Comparison of ENCODE assay signal across 12 cellular contexts in genomic region chr13:110442946-110443632, GRCh38.
DNase-seq lines count a peak whose midpoint lies in the region; ATAC-seq and TF ChIP-seq lines count a peak whose summit lies in the region.
"Had no signal": no experiment of that assay in that cellular context is flagged by ENCODE, and none has a peak within 500 bp of the region (broad histone marks: within the 10 kb centered on the region; RNA-seq: fewer than 3 reads in every experiment).

No MANE protein-coding gene starts in this region.

- intact Hi-C loops in left ventricle myocardium inferior (cut with micrococcal nuclease) (no loop called here), Right ventricle myocardium superior (cut with DNase I) (no loop called here), ascending aorta (cut with DNase I) (no loop called here)

- H3K9me3 ChIP-seq in left ventricle myocardium inferior (replicated peaks): no peaks in the 10 kb centered on the region
- no peaks in the 10 kb centered on the region for H3K9me3 ChIP-seq in ascending aorta
- H3K9me3 ChIP-seq: lower lobe of right lung had no signal

- H3K27ac ChIP-seq in left ventricle myocardium inferior (replicated peaks): peak overlapping the region; percentile 19
- H3K27ac ChIP-seq in ascending aorta: peak overlapping the region; percentile 80
- H3K27ac ChIP-seq: lower lobe of right lung had no signal

- TF ChIP-seq CTCF in left ventricle myocardium inferior (IDR thresholded peaks at IDR 0.05; ENCODE audit: borderline replicate concordance) (no peak), ascending aorta (IDR thresholded peaks at IDR 0.05) (no peak)

- H3K27me3 ChIP-seq in left ventricle myocardium inferior (ENCODE audit: low read depth) (no peaks in the 10 kb centered on the region), ascending aorta (no peaks in the 10 kb centered on the region)

- no peak for DNase-seq in left ventricle myocardium inferior
- DNase-seq in Right ventricle myocardium superior: no peak
- DNase-seq in ascending aorta (ENCODE audit: low spot score in 2 of 2): peak in 1 of 2 donors; percentile 56
- DNase-seq in iris pigment epithelial cell (ENCODE audit: low read depth): peak; percentile 77
- no peak for DNase-seq in pons (ENCODE audit: low spot score)
- DNase-seq in dedifferentiated amniotic fluid mesenchymal stem cell (ENCODE audit: extremely low spot score): no peak
- DNase-seq: anterior cingulate cortex, lower lobe of right lung, NCI-H2227 treated with DMSO at 0.1 percent for 48 hours, SW 1271 had no signal

- peaks cover 17% of the 10 kb centered on the region for H3K4me1 ChIP-seq in left ventricle myocardium inferior
- H3K4me1 ChIP-seq in ascending aorta: peaks cover 0 to 17% of the 10 kb centered on the region in 2 donors

- H3K36me3 ChIP-seq in left ventricle myocardium inferior (peaks cover 84% of the 10 kb centered on the region), ascending aorta (peaks cover 76% of the 10 kb centered on the region in 2 donors)

- H3K4me3 ChIP-seq in left ventricle myocardium inferior (no peak overlapping the region), ascending aorta (no peak overlapping the region)
- H3K4me3 ChIP-seq: lower lobe of right lung had no signal

- ATAC-seq in Right ventricle myocardium superior (ENCODE audit: poor library complexity) (no peak), HG03159 (IDR thresholded peaks at IDR 0.05; ENCODE audit: unreplicated experiment) (no peak), GM19035 (IDR thresholded peaks at IDR 0.05; ENCODE audit: unreplicated experiment) (no peak)
- ATAC-seq: lower lobe of right lung had no signal
